8 cellular contexts compared by ENCODE assay signal in genomic region chr18:9913151-9913525, GRCh38. TPM values are rescaled to one million over a fixed set of nuclear protein-coding genes. Genes with fewer than 3 reads are reported as not detected.
A peak's percentile ranks its signal among the peaks of the same experiment; 100 is the strongest.
DNase-seq lines count a peak whose midpoint lies in the region; ATAC-seq and TF ChIP-seq lines count a peak whose summit lies in the region.

No MANE protein-coding gene starts in this region.

- H3K9me3 ChIP-seq in body of pancreas (no peaks in the 10 kb centered on the region), right lobe of liver (no peaks in the 10 kb centered on the region)

- TF ChIP-seq CTCF in body of pancreas (IDR thresholded peaks at IDR 0.05) (no peak), right lobe of liver (IDR thresholded peaks at IDR 0.05) (no peak)

- H3K27me3 ChIP-seq in body of pancreas (no peaks in the 10 kb centered on the region), right lobe of liver (no peaks in the 10 kb centered on the region)

- DNase-seq in Right ventricle myocardium inferior (ENCODE audit: missing footprints) = no peak
- no peak for DNase-seq in cardiac septum (ENCODE audit: low spot score)
- no peak for DNase-seq in body of pancreas
- DNase-seq in right lobe of liver = no peak
- DNase-seq in GDM1 (lab: John Stamatoyannopoulos, UW) = no peak
- DNase-seq in T1000 (lab: John Stamatoyannopoulos, UW) = no peak

- ATAC-seq in Right ventricle myocardium inferior = peak; percentile 0
- ATAC-seq in body of pancreas = no peak
- ATAC-seq in right lobe of liver = peak in 3 of 4 donors; percentile 0 to 3 (median 2)
- ATAC-seq in GM21381 (IDR thresholded peaks at IDR 0.05; ENCODE audit: unreplicated experiment) = no peak

- 7% methylated on average over 12 of the region's 12 CpGs for WGBS in body of pancreas, 2 donors
- 7% methylated on average over 12 of the region's 12 CpGs for WGBS in right lobe of liver (ENCODE audit: insufficient coverage, low coverage, low lambda C conversion rate, missing lambda C conversion rate)
- WGBS in urinary bladder = 4% methylated on average over 12 of the region's 12 CpGs

- intact Hi-C loops in Right ventricle myocardium inferior (cut with DNase I) = loop anchor here (10.0 kb wide), 2 partner anchors 68 to 298 kb away; partner anchors contain the start of gene PPP4R1
- intact Hi-C loops in cardiac septum (cut with DNase I) = loop anchor here (2.0 to 10.0 kb wide), 3 partner anchors 36 to 298 kb away; partner anchors contain the start of genes PPP4R1 and RAB31
- intact Hi-C loops in body of pancreas (cut with DNase I) = no loop called here
- intact Hi-C loops in right lobe of liver (cut with DNase I) = no loop called here

- H3K27ac ChIP-seq in body of pancreas = peak overlapping the region; percentile 98 to 100 (median 100)
- H3K27ac ChIP-seq in right lobe of liver = peak overlapping the region in 2 of 3 donors; percentile 98
- H3K27ac ChIP-seq in urinary bladder (ENCODE audit: low read depth) = no peak overlapping the region

- TF ChIP-seq POLR2A in body of pancreas (IDR thresholded peaks at IDR 0.05) = no peak
- TF ChIP-seq POLR2A in right lobe of liver (IDR thresholded peaks at IDR 0.05) = no peak

- H3K4me3 ChIP-seq in body of pancreas = peak overlapping the region in 1 of 2 donors; percentile 82
- peak overlapping the region; percentile 64 to 86 (median 86) for H3K4me3 ChIP-seq in right lobe of liver
- H3K4me3 ChIP-seq in urinary bladder (ENCODE audit: low read depth, low read length) = peak overlapping the region; percentile 100

- H3K4me1 ChIP-seq in body of pancreas (peaks cover 32% of the 10 kb centered on the region), right lobe of liver (peaks cover 0 to 31% (median 10%) of the 10 kb centered on the region in 4 donors), urinary bladder (ENCODE audit: insufficient read depth) (no peaks in the 10 kb centered on the region)

- H3K36me3 ChIP-seq in body of pancreas (replicated peaks in 1 of 2; ENCODE audit: insufficient read depth in 1 of 2, low read depth in 2 of 2) = no peaks in the 10 kb centered on the region
- no peaks in the 10 kb centered on the region for H3K36me3 ChIP-seq in right lobe of liver
- no peaks in the 10 kb centered on the region for H3K36me3 ChIP-seq in urinary bladder (ENCODE audit: insufficient read depth)

RNA-seq across cellular contexts. Expression of gene VAPA, which starts 0.7 kb away (rescaled TPM):
- total RNA-seq in Right ventricle myocardium inferior (203 TPM), cardiac septum (232 TPM), body of pancreas (100 to 1,000 TPM in 1 of 2 donors, 10 to 100 TPM in 1; 58.7 to 113 TPM), right lobe of liver (100 to 1,000 TPM in 2 of 6 experiments, 10 to 100 TPM in 4; 69.6 to 149 (median 90.7) TPM), urinary bladder (278 TPM)
- 195 TPM for polyA plus RNA-seq in urinary bladder

RNA-seq across cellular contexts. Expression of gene TXNDC2, which starts 27.4 kb away (rescaled TPM):
- total RNA-seq in Right ventricle myocardium inferior (not detected), cardiac septum (not detected), body of pancreas (not detected), right lobe of liver (not detected), urinary bladder (not detected)
- polyA plus RNA-seq in urinary bladder = 0.08 TPM

Comparison
In these comparisons a context has a peak if more than half of its experiments do, and no peak if none do; other contexts are left out.
1. ATAC-seq: peak in Right ventricle myocardium inferior (single experiment) and right lobe of liver (3 of 4); none in body of pancreas (single experiment) and GM21381 (single experiment).
2. intact Hi-C loops: an anchor here in Right ventricle myocardium inferior (10.0 kb wide) and cardiac septum (2.0 to 10.0 kb wide); none called in body of pancreas and right lobe of liver.